Comparison of ENCODE assay signal across 17 cellular contexts in genomic region chr2:32360416-32360815, GRCh38. TPM values are rescaled to one million over a fixed set of nuclear protein-coding genes. Genes with fewer than 3 reads are reported as not detected.
DNase-seq lines count a peak whose midpoint lies in the region; ATAC-seq, FAIRE-seq and TF ChIP-seq lines count a peak whose summit lies in the region.
"Had no signal": no experiment of that assay in that cellular context is flagged by ENCODE, and none has a peak within 500 bp of the region (broad histone marks: within the 10 kb centered on the region; RNA-seq: fewer than 3 reads in every experiment).

No MANE protein-coding gene starts in this region.

- in situ Hi-C loops in K562 (cut with MboI) = no loop called here

- H4K20me1 ChIP-seq in K562 (replicated peaks; ENCODE audit: control insufficient read depth, insufficient read depth, low read length) = peaks cover 19% of the 10 kb centered on the region

- H3K27me3 Mint-ChIP-seq in IgD-negative memory B cell = no peaks in the 10 kb centered on the region
- H3K27me3 Mint-ChIP-seq in natural killer cell (ENCODE audit: low read depth in 2 of 2) = no peaks in the 10 kb centered on the region

- no peak overlapping the region for H2AFZ ChIP-seq in K562 (ENCODE audit: low read depth, low read length)

- DNase-seq in EH (ENCODE audit: low read depth) (peak; percentile 55), K562 (ENCODE audit: extremely low read depth in 1 of 4, low spot score in 3 of 4) (no peak), natural killer cell (no peak), NCI-H2107 treated with DMSO at 0.1 percent for 48 hours (lab: John Stamatoyannopoulos, UW; ENCODE audit: unreplicated experiment) (no peak), testis (no peak), islet precursor cell (no peak)
- DNase-seq: activated CD4-positive, alpha-beta T cell treated with anti-CD3 and anti-CD28 coated beads, Interleukin-2, amount 50 U/mL, for 48 hours; aorta; KG1; NCI-H226; pancreas; thyroid gland had no signal

- H3K27ac Mint-ChIP-seq in IgD-negative memory B cell = peak overlapping the region in 2 of 3 donors; percentile 75 to 90
- peak overlapping the region; percentile 83 to 93 for H3K27ac Mint-ChIP-seq in natural killer cell

- peaks cover 54 to 63% (median 58%) of the 10 kb centered on the region in 3 donors for H3K4me1 Mint-ChIP-seq in IgD-negative memory B cell
- peaks cover 55 to 73% of the 10 kb centered on the region in 2 donors for H3K4me1 Mint-ChIP-seq in natural killer cell

- H3K9ac ChIP-seq in K562 (ENCODE audit: insufficient read depth in 1 of 2, low read depth in 2 of 2, low read length in 2 of 2) = peak overlapping the region in 1 of 2 experiments; percentile 32; a peak in 2 of 4 replicates

- H3K4me1 ChIP-seq in K562 (replicated peaks in 1 of 2; ENCODE audit: control insufficient read depth in 2 of 2, insufficient read depth in 2 of 2, low read length in 2 of 2) (peaks cover 7 to 9% of the 10 kb centered on the region in 2 experiments; a peak in 4 of 5 replicates), testis (peaks cover 21% of the 10 kb centered on the region)

- ATAC-seq in K562 (no peak), natural killer cell (no peak), GM19452 (IDR thresholded peaks at IDR 0.05; ENCODE audit: unreplicated experiment) (no peak)
- ATAC-seq: pancreas had no signal

- H3K4me3 Mint-ChIP-seq in IgD-negative memory B cell (peak overlapping the region in 3 of 4 donors; percentile 45 to 76 (median 65)), natural killer cell (no peak overlapping the region)

- no TSS peak for BruUV-seq in K562 (replicated peaks; lab: Mats Ljungman, UMichigan)

- CTCF ChIA-PET in K562 (lab: Yijun Ruan, JAX; ENCODE audit: low intra/inter-chr PET ratio) = no interaction called here

- H3K36me3 Mint-ChIP-seq in IgD-negative memory B cell (peaks cover 6% of the 10 kb centered on the region), natural killer cell (no peaks in the 10 kb centered on the region)

- no peak overlapping the region for H3K4me2 ChIP-seq in K562 (ENCODE audit: insufficient read depth, low read length)

- H3K36me3 ChIP-seq in K562 (ENCODE audit: control insufficient read depth, insufficient read depth, low read length) = peaks cover 32% of the 10 kb centered on the region
- H3K36me3 ChIP-seq in testis (ENCODE audit: low read depth, missing control alignments) = no peaks in the 10 kb centered on the region
- H3K36me3 ChIP-seq: pancreas, thyroid gland had no signal

- no peaks in the 10 kb centered on the region for H3K9me1 ChIP-seq in K562 (ENCODE audit: control insufficient read depth, insufficient read depth, low read length)

- TF ChIP-seq RAD21 in K562 (CRISPR knock-in tag; conservative IDR thresholded peaks at IDR 0.05 in 1 of 2, IDR thresholded peaks at IDR 0.05 in 1 of 2) = no peak

- H3K27ac ChIP-seq in K562 (ENCODE audit: extremely low read depth, low read depth, low read length) (peak overlapping the region; percentile 19; the same call in 1 of the 3 replicates), testis (no peak overlapping the region)
- H3K27ac ChIP-seq: pancreas, SJSA1, thyroid gland had no signal

- 51% methylated on average over 4 of the region's 4 CpGs for WGBS in K562 (ENCODE audit: insufficient coverage, low coverage, missing lambda C conversion rate)
- WGBS in testis, 2 donors = 56 to 60% methylated on average over 4 of the region's 4 CpGs

- H3K79me2 ChIP-seq in K562 (ENCODE audit: control insufficient read depth, insufficient read depth, low read length) = peaks cover 92% of the 10 kb centered on the region

- no peak overlapping the region for H3K4me3 ChIP-seq in K562
- H3K4me3 ChIP-seq in testis = no peak overlapping the region
- H3K4me3 ChIP-seq: pancreas, SJSA1, thyroid gland had no signal

- POLR2A ChIA-PET in K562 (lab: Yijun Ruan, JAX) = interaction anchor here (0.8 to 1.6 kb wide), 4 partner anchors 8 to 18 kb away, joined by 3 to 11 read pairs (median 5); no protein-coding TSS in a partner anchor

- FAIRE-seq in K562 (lab: Jason Lieb, UNC) = peak; percentile 23
- FAIRE-seq: endometrium, kidney, pancreas had no signal

- intact Hi-C loops in K562 (cut with micrococcal nuclease) = no loop called here
- intact Hi-C loops in natural killer cell (cut with micrococcal nuclease) = no loop called here
- intact Hi-C loops in testis (cut with DNase I; ENCODE audit: low total_unique reads) = no loop called here

- TF ChIP-seq EP300 in K562 (IDR thresholded peaks at IDR 0.05; ENCODE audit: low read length) = no peak

- H3K9me3 ChIP-seq in K562 (replicated peaks; ENCODE audit: control insufficient read depth, insufficient read depth, low read depth, low read length) (no peaks in the 10 kb centered on the region), testis (no peaks in the 10 kb centered on the region)
- H3K9me3 ChIP-seq: pancreas, thyroid gland had no signal

- TF ChIP-seq CTCF in K562 (IDR thresholded peaks at IDR 0.05 in 2 of 3, conservative IDR thresholded peaks at IDR 0.05 in 1 of 3; ENCODE audit: insufficient read depth in 2 of 3, low read depth in 1 of 3, low read length in 3 of 3) (no peak), natural killer cell (IDR thresholded peaks at IDR 0.05) (no peak), testis (IDR thresholded peaks at IDR 0.05) (no peak)

- TF ChIP-seq POLR2A in K562 (conservative IDR thresholded peaks at IDR 0.05) (no peak), testis (IDR thresholded peaks at IDR 0.05) (no peak)

- H3K27me3 ChIP-seq in K562 (ENCODE audit: control insufficient read depth in 2 of 2, insufficient read depth in 2 of 2, low read length in 2 of 2) (no peaks in the 10 kb centered on the region), testis (no peaks in the 10 kb centered on the region)
- H3K27me3 ChIP-seq: pancreas, SJSA1, thyroid gland had no signal

- H3K9me3 Mint-ChIP-seq in IgD-negative memory B cell = peaks cover 0 to 1% (median 0%) of the 10 kb centered on the region in 3 donors
- no peaks in the 10 kb centered on the region for H3K9me3 Mint-ChIP-seq in natural killer cell

TF ChIP-seq in K562, 482 proteins besides CTCF, POLR2A, EP300 and RAD21 (continues in another document):
- TF ChIP-seq, protein P1, sequence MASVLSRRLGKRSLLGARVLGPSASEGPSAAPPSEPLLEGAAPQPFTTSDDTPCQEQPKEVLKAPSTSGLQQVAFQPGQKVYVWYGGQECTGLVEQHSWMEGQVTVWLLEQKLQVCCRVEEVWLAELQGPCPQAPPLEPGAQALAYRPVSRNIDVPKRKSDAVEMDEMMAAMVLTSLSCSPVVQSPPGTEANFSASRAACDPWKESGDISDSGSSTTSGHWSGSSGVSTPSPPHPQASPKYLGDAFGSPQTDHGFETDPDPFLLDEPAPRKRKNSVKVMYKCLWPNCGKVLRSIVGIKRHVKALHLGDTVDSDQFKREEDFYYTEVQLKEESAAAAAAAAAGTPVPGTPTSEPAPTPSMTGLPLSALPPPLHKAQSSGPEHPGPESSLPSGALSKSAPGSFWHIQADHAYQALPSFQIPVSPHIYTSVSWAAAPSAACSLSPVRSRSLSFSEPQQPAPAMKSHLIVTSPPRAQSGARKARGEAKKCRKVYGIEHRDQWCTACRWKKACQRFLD (CRISPR knock-in tag; IDR thresholded peaks at IDR 0.05) = no peak
- TF ChIP-seq, protein P2, sequence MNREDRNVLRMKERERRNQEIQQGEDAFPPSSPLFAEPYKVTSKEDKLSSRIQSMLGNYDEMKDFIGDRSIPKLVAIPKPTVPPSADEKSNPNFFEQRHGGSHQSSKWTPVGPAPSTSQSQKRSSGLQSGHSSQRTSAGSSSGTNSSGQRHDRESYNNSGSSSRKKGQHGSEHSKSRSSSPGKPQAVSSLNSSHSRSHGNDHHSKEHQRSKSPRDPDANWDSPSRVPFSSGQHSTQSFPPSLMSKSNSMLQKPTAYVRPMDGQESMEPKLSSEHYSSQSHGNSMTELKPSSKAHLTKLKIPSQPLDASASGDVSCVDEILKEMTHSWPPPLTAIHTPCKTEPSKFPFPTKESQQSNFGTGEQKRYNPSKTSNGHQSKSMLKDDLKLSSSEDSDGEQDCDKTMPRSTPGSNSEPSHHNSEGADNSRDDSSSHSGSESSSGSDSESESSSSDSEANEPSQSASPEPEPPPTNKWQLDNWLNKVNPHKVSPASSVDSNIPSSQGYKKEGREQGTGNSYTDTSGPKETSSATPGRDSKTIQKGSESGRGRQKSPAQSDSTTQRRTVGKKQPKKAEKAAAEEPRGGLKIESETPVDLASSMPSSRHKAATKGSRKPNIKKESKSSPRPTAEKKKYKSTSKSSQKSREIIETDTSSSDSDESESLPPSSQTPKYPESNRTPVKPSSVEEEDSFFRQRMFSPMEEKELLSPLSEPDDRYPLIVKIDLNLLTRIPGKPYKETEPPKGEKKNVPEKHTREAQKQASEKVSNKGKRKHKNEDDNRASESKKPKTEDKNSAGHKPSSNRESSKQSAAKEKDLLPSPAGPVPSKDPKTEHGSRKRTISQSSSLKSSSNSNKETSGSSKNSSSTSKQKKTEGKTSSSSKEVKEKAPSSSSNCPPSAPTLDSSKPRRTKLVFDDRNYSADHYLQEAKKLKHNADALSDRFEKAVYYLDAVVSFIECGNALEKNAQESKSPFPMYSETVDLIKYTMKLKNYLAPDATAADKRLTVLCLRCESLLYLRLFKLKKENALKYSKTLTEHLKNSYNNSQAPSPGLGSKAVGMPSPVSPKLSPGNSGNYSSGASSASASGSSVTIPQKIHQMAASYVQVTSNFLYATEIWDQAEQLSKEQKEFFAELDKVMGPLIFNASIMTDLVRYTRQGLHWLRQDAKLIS (CRISPR knock-in tag; IDR thresholded peaks at IDR 0.05) = no peak

RNA-seq across cellular contexts. Expression of gene BIRC6, which starts 3.6 kb away (rescaled TPM):
- polyA plus RNA-seq in IgD-negative memory B cell (23.0 TPM), K562 (2011; rRNA removed) (69.5 and 75.3 TPM in 2 replicates), K562 (2014; fragmentation: Illumina TruSeq; extraction: Trizol) (34.1 and 37.1 TPM in 2 replicates), K562 (2014; fragmentation: Nextera tagmentation; extraction: Ambion mirVana) (10 to 100 TPM; 18.8 to 30.7 TPM), K562 (2014; rRNA removed) (27.8 and 28.1 TPM in 2 replicates), testis (ENCODE audit: insufficient read depth, low read depth, low replicate concordance) (48.9 TPM)
- total RNA-seq in K562 (2011; cell fraction: chromatin; rRNA removed; ENCODE audit: low replicate concordance) = 422 and 1,015 TPM in 2 replicates
- 144 and 218 TPM in 2 replicates for total RNA-seq in K562 (2011; cell fraction: nucleolus; rRNA removed)
- total RNA-seq in K562 (2011; cell fraction: nucleoplasm; rRNA removed) = 276 and 284 TPM in 2 replicates
- total RNA-seq in K562 (2014; rRNA removed) (49.8 and 73.8 TPM in 2 replicates), K562 (2014; rRNA removed; fragmentation: Illumina TruSeq; extraction: Trizol) (91.9 and 101 TPM in 2 replicates), K562 (2015; rRNA removed; fragmentation: Illumina TruSeq; extraction: Trizol) (94.9 and 110 TPM in 2 replicates), K562 (2021) (72.1 and 73.8 TPM in 2 replicates), natural killer cell (100 to 1,000 TPM; 190 to 225 (median 224) TPM), testis (100 to 1,000 TPM; 177 to 182 TPM)
- polyA plus RNA-seq in K562 (2011; cell fraction: cytosol; rRNA removed) = 51.1 and 59.8 TPM in 2 replicates
- polyA plus RNA-seq in K562 (2011; cell fraction: nucleus; rRNA removed) = 104 and 136 TPM in 2 replicates
- polyA plus RNA-seq in K562 (2012) = 27.2 and 29.0 TPM in 2 replicates
- 792 and 858 TPM in 2 replicates for polyA minus RNA-seq in K562 (2011; rRNA and poly(A)+ RNA removed)
- polyA minus RNA-seq in K562 (2011; cell fraction: cytosol; rRNA and poly(A)+ RNA removed) = 140 and 175 TPM in 2 replicates
- 201 and 344 TPM in 2 replicates for polyA minus RNA-seq in K562 (2011; cell fraction: nucleus; rRNA and poly(A)+ RNA removed)
